In genomic region chr7:55092186-55092976, GRCh38 we compare ENCODE assay signal across 17 cellular contexts.
DNase-seq lines count a peak whose midpoint lies in the region; ATAC-seq and TF ChIP-seq lines count a peak whose summit lies in the region.
"Had no signal": no experiment of that assay in that cellular context is flagged by ENCODE, and none has a peak within 500 bp of the region (broad histone marks: within the 10 kb centered on the region; RNA-seq: fewer than 3 reads in every experiment).

No MANE protein-coding gene starts in this region.

- H3K4me3 ChIP-seq in foreskin fibroblast (ENCODE audit: low read depth in 1 of 2, low read length in 2 of 2) = no peak overlapping the region
- H3K4me3 ChIP-seq: mucosa of descending colon, prostate gland, SJCRH30 had no signal

- no peak for ATAC-seq in HG03097 (IDR thresholded peaks at IDR 0.05; ENCODE audit: low FRiP score, unreplicated experiment)

- peak overlapping the region; percentile 70 for H3K27ac Mint-ChIP-seq in progenitor cell of endocrine pancreas
- H3K27ac Mint-ChIP-seq: activated naive CD4-positive, alpha-beta T cell treated with anti-CD3 and anti-CD28 coated beads, Interleukin-2, amount 50 U/mL, for 24 hours; B cell; H9 had no signal

- H3K4me1 Mint-ChIP-seq in progenitor cell of endocrine pancreas (ENCODE audit: low read depth) = peaks cover 27% of the 10 kb centered on the region

- no peaks in the 10 kb centered on the region for H3K9me3 Mint-ChIP-seq in progenitor cell of endocrine pancreas (ENCODE audit: low read depth)
- H3K9me3 Mint-ChIP-seq: activated naive CD4-positive, alpha-beta T cell treated with anti-CD3 and anti-CD28 coated beads, Interleukin-2, amount 50 U/mL, for 24 hours; H9 had no signal

- no peaks in the 10 kb centered on the region for H3K27me3 Mint-ChIP-seq in progenitor cell of endocrine pancreas

- TF ChIP-seq CTCF in progenitor cell of endocrine pancreas (IDR thresholded peaks at IDR 0.05; ENCODE audit: unreplicated experiment) = no peak
- no peak for TF ChIP-seq CTCF in foreskin fibroblast (IDR thresholded peaks at IDR 0.05; ENCODE audit: low read depth, low read length)

- peak overlapping the region; percentile 6 for H3K4me3 Mint-ChIP-seq in progenitor cell of endocrine pancreas (ENCODE audit: low read depth)
- H3K4me3 Mint-ChIP-seq: activated naive CD4-positive, alpha-beta T cell treated with anti-CD3 and anti-CD28 coated beads, Interleukin-2, amount 50 U/mL, for 24 hours; B cell; H9 had no signal

- H3K36me3 Mint-ChIP-seq in progenitor cell of endocrine pancreas (ENCODE audit: insufficient read depth) = no peaks in the 10 kb centered on the region
- H3K36me3 Mint-ChIP-seq: activated naive CD4-positive, alpha-beta T cell treated with anti-CD3 and anti-CD28 coated beads, Interleukin-2, amount 50 U/mL, for 24 hours had no signal

- DNase-seq in DMS79 treated with DMSO at 0.1 percent for 48 hours (lab: John Stamatoyannopoulos, UW) (peak; percentile 93), NCI-H69 (lab: John Stamatoyannopoulos, UW) (peak; percentile 4), fibroblast of peridontal ligament (ENCODE audit: extremely low read depth) (peak; percentile 78), progenitor cell of endocrine pancreas (ENCODE audit: low spot score, unreplicated experiment) (no peak), HuH-7.5 (ENCODE audit: low spot score) (no peak), foreskin fibroblast (no peak), cortex of kidney (lab: John Stamatoyannopoulos, UW) (no peak)
- DNase-seq: H9; mucosa of descending colon; NCI-H524 treated with DMSO at 0.1 percent for 48 hours; stimulated activated CD4-positive, alpha-beta T cell treated with anti-CD3 and anti-CD28 coated beads, Interleukin-4, amount 100 ng/mL, for 4 hours; stimulated activated naive CD4-positive, alpha-beta T cell had no signal

Comparison
In these comparisons a context has a peak if more than half of its experiments do, and no peak if none do; other contexts are left out.
1. DNase-seq: peak in DMS79 treated with DMSO at 0.1 percent for 48 hours (single experiment), NCI-H69 (single experiment) and fibroblast of peridontal ligament (single experiment); none in progenitor cell of endocrine pancreas (single experiment), HuH-7.5 (single experiment), foreskin fibroblast (0 of 2) and cortex of kidney (single experiment).